In the genomic region with DNA sequence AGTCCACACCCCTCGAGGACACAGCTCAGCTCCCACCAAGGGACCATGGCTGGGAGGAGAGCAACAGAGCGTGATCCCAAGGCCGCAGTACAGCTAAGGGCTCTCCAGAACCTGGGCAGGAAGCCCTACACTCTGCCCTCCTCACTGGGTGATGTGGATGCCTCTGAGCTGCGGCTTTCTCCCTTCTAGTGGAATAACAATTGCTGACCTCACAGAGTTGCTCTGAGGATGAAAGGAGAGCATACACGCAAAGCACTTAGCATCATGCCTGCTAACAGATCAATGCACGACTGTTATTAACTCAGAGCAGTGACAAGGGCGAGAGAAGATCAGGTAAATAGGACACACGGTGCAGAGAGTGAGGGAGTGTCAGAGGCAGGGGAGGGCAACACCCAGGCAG, we compare ENCODE assay signal across 16 cellular contexts.
A peak's percentile ranks its signal among the peaks of the same experiment; 100 is the strongest.
DNase-seq lines count a peak whose midpoint lies in the region; ATAC-seq and TF ChIP-seq lines count a peak whose summit lies in the region.
"Had no signal": no experiment of that assay in that cellular context is flagged by ENCODE, and none has a peak within 500 bp of the region (broad histone marks: within the 10 kb centered on the region; RNA-seq: fewer than 3 reads in every experiment).

No MANE protein-coding gene starts in this region.

- ATAC-seq in left lung, result peak; percentile 59
- no peak for ATAC-seq in GM19397 (IDR thresholded peaks at IDR 0.05; ENCODE audit: unreplicated experiment)

- H3K4me3 ChIP-seq in BLaER1 treated with 17β-estradiol and CSF1 and Interleukin-3, amounts not matched to agents 10 nM and 100 nM, result no peak overlapping the region
- no peak overlapping the region for H3K4me3 ChIP-seq in left lung

- peaks cover 16 to 47% (median 40%) of the 10 kb centered on the region in 10 experiments for H3K4me1 ChIP-seq in BLaER1 treated with 17β-estradiol and CSF1 and Interleukin-3, amounts not matched to agents 10 nM and 100 nM
- peaks cover 0 to 34% of the 10 kb centered on the region in 2 donors for H3K4me1 ChIP-seq in left lung

- no peaks in the 10 kb centered on the region for H3K36me3 ChIP-seq in BLaER1 treated with 17β-estradiol and CSF1 and Interleukin-3, amounts not matched to agents 10 nM and 100 nM
- no peaks in the 10 kb centered on the region for H3K36me3 ChIP-seq in left lung

- H3K4me2 ChIP-seq in BLaER1 treated with 17β-estradiol and CSF1 and Interleukin-3, amounts not matched to agents 10 nM and 100 nM, result peak overlapping the region in 8 of 11 experiments; percentile 37 to 55 (median 48); a peak in 7 of 22 replicates

- no peaks in the 10 kb centered on the region for H3K9me3 ChIP-seq in BLaER1 treated with 17β-estradiol and CSF1 and Interleukin-3, amounts not matched to agents 10 nM and 100 nM (replicated peaks in 1 of 11)
- H3K9me3 ChIP-seq in left lung, result no peaks in the 10 kb centered on the region

- no peak for TF ChIP-seq CTCF in RWPE1 (conservative IDR thresholded peaks at IDR 0.05; ENCODE audit: low read depth)
- TF ChIP-seq CTCF in left lung (IDR thresholded peaks at IDR 0.05), result no peak

- H4K20me1 ChIP-seq in BLaER1 treated with 17β-estradiol and CSF1 and Interleukin-3, amounts not matched to agents 10 nM and 100 nM, result peaks cover 0 to 21% (median 0%) of the 10 kb centered on the region in 11 experiments; a peak in 2 of 22 replicates

- H3K27me3 ChIP-seq in BLaER1 treated with 17β-estradiol and CSF1 and Interleukin-3, amounts not matched to agents 10 nM and 100 nM, result no peaks in the 10 kb centered on the region
- no peaks in the 10 kb centered on the region for H3K27me3 ChIP-seq in left lung

- POLR2A ChIA-PET in RWPE1 (lab: Yijun Ruan, JAX; ENCODE audit: low non-redundant PET), result no interaction called here

- H3K9ac ChIP-seq in BLaER1 treated with 17β-estradiol and CSF1 and Interleukin-3, amounts not matched to agents 10 nM and 100 nM, result peak overlapping the region in 2 of 11 experiments; percentile 15 to 35; a peak in 2 of 22 replicates

- peak; percentile 10 for DNase-seq in DMS79 treated with DMSO at 0.1 percent for 48 hours (lab: John Stamatoyannopoulos, UW)
- DNase-seq in DMS79 (lab: John Stamatoyannopoulos, UW), result no peak
- no peak for DNase-seq in RWPE1 (ENCODE audit: low spot score)
- DNase-seq in left lung, result no peak
- DNase-seq in GM03348 (ENCODE audit: low spot score), result no peak
- DNase-seq in NCI-H446 treated with DMSO at 0.1 percent for 48 hours (lab: John Stamatoyannopoulos, UW), result no peak
- DNase-seq: activated CD4-positive, alpha-beta memory T cell treated with anti-CD3 and anti-CD28 coated beads for 36 hours; hippocampal formation; Karpas-422; NCI-H146; NCI-H82; retina; T-helper 9 cell had no signal

- H3K27ac ChIP-seq in BLaER1 treated with 17β-estradiol and CSF1 and Interleukin-3, amounts not matched to agents 10 nM and 100 nM, result no peak overlapping the region; a peak in 1 of 22 replicates
- H3K27ac ChIP-seq in RWPE1 (peak overlapping the region; percentile 100), left lung (no peak overlapping the region)
- H3K27ac ChIP-seq: 22Rv1 had no signal

- intact Hi-C loops in left lung (cut with DNase I), result no loop called here

- CTCF ChIA-PET in RWPE1 (lab: Yijun Ruan, JAX), result no interaction called here
